ENCODE assay signal across 8 cellular contexts in the genomic region with DNA sequence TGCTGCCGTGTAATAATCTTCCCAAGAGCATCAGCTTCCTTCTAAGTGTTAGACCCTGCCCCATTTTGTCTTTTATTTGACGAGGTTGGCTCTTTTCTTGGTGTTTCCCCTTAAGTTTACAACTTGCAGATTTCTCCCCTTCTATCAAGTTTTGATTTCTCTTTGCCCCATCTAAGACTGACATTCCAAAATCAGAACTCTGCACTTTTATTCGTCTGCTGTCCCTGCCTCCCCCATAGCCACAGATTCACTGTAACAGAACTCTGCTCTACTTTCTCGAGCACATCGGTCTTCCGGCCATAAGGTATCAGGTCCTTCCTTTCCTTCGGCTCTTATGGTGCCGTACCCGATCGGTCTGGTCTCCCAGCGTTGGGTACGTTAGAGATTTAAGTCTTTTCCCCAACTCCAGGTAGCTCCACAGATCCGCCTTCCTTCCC. TPM values are rescaled to one million over a fixed set of nuclear protein-coding genes. Genes with fewer than 3 reads are reported as not detected.
A peak's percentile ranks its signal among the peaks of the same experiment; 100 is the strongest.
DNase-seq lines count a peak whose midpoint lies in the region; ATAC-seq, FAIRE-seq and TF ChIP-seq lines count a peak whose summit lies in the region.

No MANE protein-coding gene starts in this region.

- POLR2A ChIA-PET in AG04449 (lab: Yijun Ruan, JAX): interaction anchor here (0.6 to 1.2 kb wide), 2 partner anchors 11 to 28 kb away, joined by 3 to 7 read pairs; no protein-coding TSS in a partner anchor

- H3K27ac ChIP-seq in ascending aorta: peak overlapping the region; percentile 89 to 95
- H3K27ac ChIP-seq in iPS-20b (ENCODE audit: low read length): peak overlapping the region; percentile 70

- no peaks in the 10 kb centered on the region for H3K27me3 Mint-ChIP-seq in stimulated activated naive B cell treated with anti-CD40 and anti-IgM and Interleukin-4, amounts not matched to agents 10 μg/mL and 1 μg/mL and 100 μg/mL, for 72 hours

- no peaks in the 10 kb centered on the region for H3K9me3 ChIP-seq in ascending aorta
- H3K9me3 ChIP-seq in iPS-20b (ENCODE audit: insufficient read depth, low read depth, low read length): no peaks in the 10 kb centered on the region

- CTCF ChIA-PET in AG04449 (lab: Yijun Ruan, JAX): interaction anchor here (1.7 kb wide), 1 partner anchor 64 kb away, joined by 6 read pairs; no protein-coding TSS in a partner anchor

- FAIRE-seq in HTR-8/SVneo (lab: Jason Lieb, UNC): peak; percentile 33

- no peaks in the 10 kb centered on the region for H3K27me3 ChIP-seq in ascending aorta
- no peaks in the 10 kb centered on the region for H3K27me3 ChIP-seq in iPS-20b (ENCODE audit: insufficient read depth, low read length)

- peaks cover 7 to 15% of the 10 kb centered on the region in 2 donors for H3K4me1 ChIP-seq in ascending aorta
- H3K4me1 ChIP-seq in iPS-20b (ENCODE audit: insufficient read depth, low read length): peaks cover 14% of the 10 kb centered on the region

- H3K9me3 Mint-ChIP-seq in stimulated activated naive B cell treated with anti-CD40 and anti-IgM and Interleukin-4, amounts not matched to agents 10 μg/mL and 1 μg/mL and 100 μg/mL, for 72 hours: no peaks in the 10 kb centered on the region

- TF ChIP-seq CTCF in AG04449 (IDR thresholded peaks at IDR 0.05; ENCODE audit: insufficient read depth, low read length, missing control alignments) (no peak), ascending aorta (IDR thresholded peaks at IDR 0.05) (no peak)

- peak overlapping the region; percentile 92; the same call in 1 of the 2 replicates for H3K9ac ChIP-seq in iPS-20b (ENCODE audit: low read depth, low read length)

- H3K27ac Mint-ChIP-seq in stimulated activated naive B cell treated with anti-CD40 and anti-IgM and Interleukin-4, amounts not matched to agents 10 μg/mL and 1 μg/mL and 100 μg/mL, for 72 hours: peak overlapping the region; percentile 98

- H3K36me3 ChIP-seq in ascending aorta (no peaks in the 10 kb centered on the region), iPS-20b (ENCODE audit: insufficient read depth, low read depth, low read length) (no peaks in the 10 kb centered on the region)

- ATAC-seq in GM19035 (IDR thresholded peaks at IDR 0.05; ENCODE audit: unreplicated experiment): peak; percentile 23
- ATAC-seq in stimulated activated naive B cell treated with anti-CD40 and anti-IgM and Interleukin-4, amounts not matched to agents 10 μg/mL and 1 μg/mL and 100 μg/mL, for 72 hours (replicated peaks): peak; percentile 31 to 43

- H3K4me1 Mint-ChIP-seq in stimulated activated naive B cell treated with anti-CD40 and anti-IgM and Interleukin-4, amounts not matched to agents 10 μg/mL and 1 μg/mL and 100 μg/mL, for 72 hours: peaks cover 12 to 15% of the 10 kb centered on the region in 2 donors

- H3K4me3 Mint-ChIP-seq in stimulated activated naive B cell treated with anti-CD40 and anti-IgM and Interleukin-4, amounts not matched to agents 10 μg/mL and 1 μg/mL and 100 μg/mL, for 72 hours: peak overlapping the region; percentile 98 to 100

- DNase-seq in AG04449 (ENCODE audit: low read depth, low spot score) (no peak), HTR-8/SVneo (ENCODE audit: insufficient read length, low spot score) (no peak), ascending aorta (ENCODE audit: low spot score in 2 of 2) (no peak), T-helper 9 cell (no peak)
- no peak for DNase-seq in stimulated activated naive B cell treated with anti-CD40 and anti-IgM and Interleukin-4, amounts not matched to agents 10 μg/mL and 1 μg/mL and 100 μg/mL, for 72 hours
- no peak for DNase-seq in stimulated activated CD4-positive, alpha-beta T cell treated with anti-CD3 and anti-CD28 coated beads, Interleukin-4, amount 100 ng/mL, for 1 hour

- peaks cover 3 to 4% of the 10 kb centered on the region in 2 donors for H3K36me3 Mint-ChIP-seq in stimulated activated naive B cell treated with anti-CD40 and anti-IgM and Interleukin-4, amounts not matched to agents 10 μg/mL and 1 μg/mL and 100 μg/mL, for 72 hours

- intact Hi-C loops in ascending aorta (cut with DNase I): loop anchor here (2.0 kb wide), 2 partner anchors 31 to 67 kb away; no protein-coding TSS in a partner anchor

- H3K4me3 ChIP-seq in AG04449 (ENCODE audit: low read depth, low read length) (peak overlapping the region; percentile 99), ascending aorta (peak overlapping the region; percentile 87 to 97), iPS-20b (ENCODE audit: low read length) (peak overlapping the region; percentile 93)

RNA-seq across cellular contexts. Expression of a gene that starts 0.6 kb away (rescaled TPM):
- total RNA-seq in ascending aorta: 23.3 TPM

RNA-seq across cellular contexts. Expression of a gene that starts 49.1 kb away (rescaled TPM):
- 102 TPM for total RNA-seq in ascending aorta
